22 cellular contexts compared by ENCODE assay signal in genomic region chr13:106513608-106514007, GRCh38. TPM values are rescaled to one million over a fixed set of nuclear protein-coding genes. Genes with fewer than 3 reads are reported as not detected.
DNase-seq lines count a peak whose midpoint lies in the region; ATAC-seq and TF ChIP-seq lines count a peak whose summit lies in the region.
"Had no signal": no experiment of that assay in that cellular context is flagged by ENCODE, and none has a peak within 500 bp of the region (broad histone marks: within the 10 kb centered on the region; RNA-seq: fewer than 3 reads in every experiment).

No MANE protein-coding gene starts in this region.

- POLR2A ChIA-PET in HEK293 (lab: Yijun Ruan, JAX): interaction anchor here (0.7 to 1.1 kb wide), 2 partner anchors 20 to 22 kb away, joined by 3 to 6 read pairs; partner anchors contain the start of gene EFNB2

- H3K23ac ChIP-seq in neuronal stem cell (ENCODE audit: low read depth, low read length, poor library complexity): no peak overlapping the region

- no peaks in the 10 kb centered on the region for H3K36me3 Mint-ChIP-seq in activated T-cell treated with anti-CD3 and anti-CD28 coated beads, Interleukin-2, amount 50 U/mL, for 72 hours (ENCODE audit: insufficient read depth in 2 of 2)
- H3K36me3 Mint-ChIP-seq: natural killer cell had no signal

- H2AFZ ChIP-seq in neuronal stem cell (ENCODE audit: low read length): no peak overlapping the region

- CTCF ChIA-PET in HEK293 (lab: Yijun Ruan, JAX): interaction anchor here (0.8 kb wide), 1 partner anchor 17 kb away, joined by 4 read pairs; no protein-coding TSS in a partner anchor

- no peak overlapping the region for H4K91ac ChIP-seq in neuronal stem cell (ENCODE audit: low read depth, low read length, poor library complexity)

- no peaks in the 10 kb centered on the region for H3K4me1 Mint-ChIP-seq in activated T-cell treated with anti-CD3 and anti-CD28 coated beads, Interleukin-2, amount 50 U/mL, for 72 hours (ENCODE audit: low read depth)
- H3K4me1 Mint-ChIP-seq: natural killer cell had no signal

- TF ChIP-seq CTCF in HEK293 (tag by site-specific recombination; IDR thresholded peaks at IDR 0.05) (no peak), astrocyte of the spinal cord (IDR thresholded peaks at IDR 0.05; ENCODE audit: low read depth, low read length) (no peak), foreskin keratinocyte (conservative IDR thresholded peaks at IDR 0.05) (no peak)

- H2AK5ac ChIP-seq in neuronal stem cell (ENCODE audit: low read depth, low read length): no peak overlapping the region

- no peak overlapping the region for H4K8ac ChIP-seq in neuronal stem cell (ENCODE audit: low read depth, low read length)

- no peaks in the 10 kb centered on the region for H3K9me3 ChIP-seq in HEK293 (ENCODE audit: control insufficient read depth, insufficient read depth, low read depth, low read length)
- H3K9me3 ChIP-seq in neuronal stem cell (replicated peaks in 1 of 2; ENCODE audit: control insufficient read depth in 2 of 2, insufficient read depth in 1 of 2, low read depth in 1 of 2, low read length in 2 of 2): peaks cover 0 to 24% of the 10 kb centered on the region in 2 donors
- H3K9me3 ChIP-seq: esophagus squamous epithelium had no signal

- no peak overlapping the region for H3K4ac ChIP-seq in neuronal stem cell (ENCODE audit: low read length)

- DNase-seq in astrocyte of the spinal cord (ENCODE audit: low read depth, low spot score) (peak; percentile 43), foreskin keratinocyte (no peak), neuronal stem cell (ENCODE audit: low spot score) (no peak), DMS79 treated with DMSO at 0.1 percent for 48 hours (lab: John Stamatoyannopoulos, UW) (no peak), T-helper 2 cell (no peak)
- no peak for DNase-seq in activated T-cell treated with anti-CD3 and anti-CD28 coated beads, Interleukin-2, amount 50 U/mL, for 72 hours
- DNase-seq: activated CD8-positive, alpha-beta memory T cell treated with anti-CD3 and anti-CD28 coated beads for 24 hours; activated naive CD4-positive, alpha-beta T cell treated with anti-CD3 and anti-CD28 coated beads for 36 hours; activated T-cell treated with anti-CD3 and anti-CD28 coated beads, Interleukin-2, amount 50 U/mL, for 24 hours; amygdala; effector memory CD4-positive, alpha-beta T cell; esophagus squamous epithelium; HCEC 1CT; left colon; natural killer cell; NCI-H1048; NCI-H1930; NCI-H82; SIG-M5; substantia nigra had no signal

- no peak overlapping the region for H2BK120ac ChIP-seq in neuronal stem cell (ENCODE audit: low read depth, low read length)

- in situ Hi-C loops in astrocyte of the spinal cord (cut with HindIII; ENCODE audit: low sequenced_read_pairs): no loop called here

- H3K27ac ChIP-seq in HEK293 (ENCODE audit: extremely low read depth, low read depth, low read length): no peak overlapping the region
- H3K27ac ChIP-seq in foreskin keratinocyte: peak overlapping the region; percentile 67
- peak overlapping the region; percentile 57 for H3K27ac ChIP-seq in neuronal stem cell (replicated peaks; ENCODE audit: low read length)
- H3K27ac ChIP-seq: esophagus squamous epithelium had no signal

- no peak overlapping the region for H3K18ac ChIP-seq in neuronal stem cell (ENCODE audit: low read length)

- no peak overlapping the region for H2BK5ac ChIP-seq in neuronal stem cell (ENCODE audit: low read length)

- no peaks in the 10 kb centered on the region for H3K9me3 Mint-ChIP-seq in activated T-cell treated with anti-CD3 and anti-CD28 coated beads, Interleukin-2, amount 50 U/mL, for 72 hours
- H3K9me3 Mint-ChIP-seq: activated naive CD4-positive, alpha-beta T cell treated with anti-CD3 and anti-CD28 coated beads for 36 hours; activated T-cell treated with anti-CD3 and anti-CD28 coated beads, Interleukin-2, amount 50 U/mL, for 24 hours; natural killer cell had no signal

- no peak overlapping the region for H3K27ac Mint-ChIP-seq in activated T-cell treated with anti-CD3 and anti-CD28 coated beads, Interleukin-2, amount 50 U/mL, for 72 hours
- H3K27ac Mint-ChIP-seq: activated naive CD4-positive, alpha-beta T cell treated with anti-CD3 and anti-CD28 coated beads for 36 hours; activated T-cell treated with anti-CD3 and anti-CD28 coated beads, Interleukin-2, amount 50 U/mL, for 24 hours; natural killer cell had no signal

- no peaks in the 10 kb centered on the region for H3K27me3 ChIP-seq in foreskin keratinocyte
- H3K27me3 ChIP-seq in neuronal stem cell (ENCODE audit: control insufficient read depth in 3 of 3, insufficient read depth in 3 of 3, low read depth in 1 of 3, low read length in 3 of 3): no peaks in the 10 kb centered on the region
- H3K27me3 ChIP-seq: esophagus squamous epithelium had no signal

- no peak overlapping the region for H3K4me3 Mint-ChIP-seq in activated T-cell treated with anti-CD3 and anti-CD28 coated beads, Interleukin-2, amount 50 U/mL, for 72 hours
- H3K4me3 Mint-ChIP-seq: activated naive CD4-positive, alpha-beta T cell treated with anti-CD3 and anti-CD28 coated beads for 36 hours; activated T-cell treated with anti-CD3 and anti-CD28 coated beads, Interleukin-2, amount 50 U/mL, for 24 hours; natural killer cell had no signal

- H3K4me2 ChIP-seq in neuronal stem cell (ENCODE audit: insufficient read depth, low read length, poor library complexity, severe bottlenecking): peak overlapping the region; percentile 22

- H2BK15ac ChIP-seq in neuronal stem cell (ENCODE audit: low read length): no peak overlapping the region

- H2BK12ac ChIP-seq in neuronal stem cell (ENCODE audit: low read length): no peak overlapping the region

- H3K9ac ChIP-seq in neuronal stem cell (ENCODE audit: low read depth, low read length, poor library complexity): no peak overlapping the region

- WGBS in neuronal stem cell (ENCODE audit: extremely low coverage in 2 of 2, insufficient read length in 2 of 2, insufficient replicate concordance in 1 of 2), 2 donors: no CpG with 5 or more reads among the region's 4 CpGs

- no peak overlapping the region for H3K4me3 ChIP-seq in HEK293 (ENCODE audit: low read depth, low read length)
- H3K4me3 ChIP-seq in astrocyte of the spinal cord (ENCODE audit: low read depth, low read length): no peak overlapping the region
- no peak overlapping the region for H3K4me3 ChIP-seq in neuronal stem cell (ENCODE audit: low read length in 2 of 2)
- H3K4me3 ChIP-seq: esophagus squamous epithelium had no signal

- H3K4me1 ChIP-seq in HEK293 (ENCODE audit: control insufficient read depth, insufficient read depth, low read length): peaks cover 13% of the 10 kb centered on the region
- peaks cover 31% of the 10 kb centered on the region for H3K4me1 ChIP-seq in foreskin keratinocyte
- peaks cover 0 to 17% of the 10 kb centered on the region in 2 donors for H3K4me1 ChIP-seq in neuronal stem cell (ENCODE audit: control insufficient read depth in 2 of 2, insufficient read depth in 1 of 2, low read depth in 1 of 2, low read length in 2 of 2)

- H3K14ac ChIP-seq in neuronal stem cell (ENCODE audit: low read length): no peak overlapping the region

- H3K79me1 ChIP-seq in neuronal stem cell (ENCODE audit: low read depth, low read length): peaks cover 5% of the 10 kb centered on the region

- ATAC-seq in foreskin keratinocyte (peak; percentile 6), HG02610 (IDR thresholded peaks at IDR 0.05; ENCODE audit: unreplicated experiment) (no peak)
- ATAC-seq in activated T-cell treated with anti-CD3 and anti-CD28 coated beads, Interleukin-2, amount 50 U/mL, for 72 hours (replicated peaks in 1 of 2): no peak
- ATAC-seq: left colon, natural killer cell had no signal

- H3K36me3 ChIP-seq in HEK293 (ENCODE audit: control insufficient read depth in 2 of 2, insufficient read depth in 1 of 2, low read length in 2 of 2): peaks cover 7 to 27% of the 10 kb centered on the region in 2 experiments
- peaks cover 16 to 96% of the 10 kb centered on the region in 2 donors for H3K36me3 ChIP-seq in neuronal stem cell (replicated peaks in 1 of 2; ENCODE audit: control insufficient read depth in 2 of 2, insufficient read depth in 2 of 2, low read length in 2 of 2)

- H3K27me3 Mint-ChIP-seq in activated T-cell treated with anti-CD3 and anti-CD28 coated beads, Interleukin-2, amount 50 U/mL, for 72 hours (ENCODE audit: low read depth): peaks cover 22% of the 10 kb centered on the region

TF ChIP-seq in HEK293, 187 proteins besides CTCF, POLR2A, EP300 and RAD21:
- 0 out of 2 replicates have a peak, but pooled peaks have one; percentile 8 for TF ChIP-seq ZFHX2 (tag by site-specific recombination; conservative IDR thresholded peaks at IDR 0.05)
- no peak for TF ChIP-seq ZNF76 (tag by site-specific recombination; IDR thresholded peaks at IDR 0.05; ENCODE audit: borderline replicate concordance, low read depth)

RNA-seq across cellular contexts. Expression of gene EFNB2, which starts 21.9 kb away (rescaled TPM):
- 65.1 and 66.2 TPM in 2 replicates for total RNA-seq in foreskin keratinocyte
- polyA plus RNA-seq in foreskin keratinocyte: 21.9 and 23.7 TPM in 2 replicates
- polyA plus RNA-seq in neuronal stem cell (2013, experiment 1 of 2): 41.2 TPM
- 42.0 TPM for polyA plus RNA-seq in neuronal stem cell (2013, experiment 2 of 2)
- total RNA-seq in activated T-cell treated with anti-CD3 and anti-CD28 coated beads, Interleukin-2, amount 50 U/mL, for 72 hours: under 1 TPM; 0.23 to 0.24 TPM

RNA-seq across cellular contexts. Expression of gene ARGLU1, which starts 54.3 kb away (rescaled TPM):
- 43.8 and 50.2 TPM in 2 replicates for total RNA-seq in foreskin keratinocyte
- 25.3 and 31.0 TPM in 2 replicates for polyA plus RNA-seq in foreskin keratinocyte
- 248 TPM for polyA plus RNA-seq in neuronal stem cell (2013, experiment 1 of 2)
- 251 TPM for polyA plus RNA-seq in neuronal stem cell (2013, experiment 2 of 2)
- 10 to 100 TPM; 97.2 to 98.9 TPM for total RNA-seq in activated T-cell treated with anti-CD3 and anti-CD28 coated beads, Interleukin-2, amount 50 U/mL, for 72 hours

Comparison
In these comparisons a context has a peak if more than half of its experiments do, and no peak if none do; other contexts are left out.
1. RNA of gene EFNB2, which starts 21.9 kb away (total RNA-seq): 65.1 to 66.2 TPM in foreskin keratinocyte; 0.23 to 0.24 TPM in activated T-cell treated with anti-CD3 and anti-CD28 coated beads, Interleukin-2, amount 50 U/mL, for 72 hours; every median in the first group is over 10 times any median in the second.